In genomic region chr5:42636425-42636824, GRCh38 we compare ENCODE assay signal across 11 cellular contexts.
DNase-seq lines count a peak whose midpoint lies in the region; ATAC-seq and TF ChIP-seq lines count a peak whose summit lies in the region.
"Had no signal": no experiment of that assay in that cellular context is flagged by ENCODE, and none has a peak within 500 bp of the region (broad histone marks: within the 10 kb centered on the region; RNA-seq: fewer than 3 reads in every experiment).

No MANE protein-coding gene starts in this region.

- intact Hi-C loops in right lobe of liver (cut with DNase I) (no loop called here), tibial artery (cut with DNase I; ENCODE audit: low total_unique reads) (no loop called here)

- H3K27ac ChIP-seq in Karpas-422 (ENCODE audit: low read length) = no peak overlapping the region
- no peak overlapping the region for H3K27ac ChIP-seq in right lobe of liver
- no peak overlapping the region for H3K27ac ChIP-seq in tibial artery

- H3K4me3 ChIP-seq in GM06990 (replicated peaks; ENCODE audit: low read depth, low read length) (no peak overlapping the region), Karpas-422 (ENCODE audit: low read length) (no peak overlapping the region), astrocyte of the cerebellum (ENCODE audit: low read depth, low read length) (no peak overlapping the region), right lobe of liver (no peak overlapping the region), tibial artery (no peak overlapping the region)

- H3K4me2 ChIP-seq in Karpas-422 (ENCODE audit: low read depth, low read length, poor library complexity, severe bottlenecking) = no peak overlapping the region

- H3K4me1 ChIP-seq in Karpas-422 (ENCODE audit: low read length) (no peaks in the 10 kb centered on the region), right lobe of liver (peaks cover 0 to 19% (median 4%) of the 10 kb centered on the region in 4 donors), tibial artery (peaks cover 0 to 5% (median 0%) of the 10 kb centered on the region in 4 donors)

- TF ChIP-seq POLR2A in right lobe of liver (IDR thresholded peaks at IDR 0.05) = no peak

- in situ Hi-C loops in astrocyte of the cerebellum (cut with HindIII; ENCODE audit: low sequenced_read_pairs) = no loop called here

- no peaks in the 10 kb centered on the region for H4K20me1 ChIP-seq in Karpas-422 (ENCODE audit: insufficient read depth, low read depth, low read length)

- WGBS in right lobe of liver (ENCODE audit: insufficient coverage, low coverage, low lambda C conversion rate, missing lambda C conversion rate) = 58% methylated on average over 2 of the region's 2 CpGs

- no peak overlapping the region for H2AFZ ChIP-seq in Karpas-422 (ENCODE audit: low read length)

- no peaks in the 10 kb centered on the region for H3K79me2 ChIP-seq in Karpas-422 (ENCODE audit: low read length)

- TF ChIP-seq CTCF in GM06990 (IDR thresholded peaks at IDR 0.05; ENCODE audit: insufficient read depth, low read length, poor library complexity, severe bottlenecking) = peak; percentile 35
- peak; percentile 26 for TF ChIP-seq CTCF in astrocyte of the cerebellum (IDR thresholded peaks at IDR 0.05; ENCODE audit: low read depth, low read length, missing control alignments)
- peak; percentile 27 to 48 (median 33) for TF ChIP-seq CTCF in right lobe of liver (IDR thresholded peaks at IDR 0.05)
- no peak for TF ChIP-seq CTCF in tibial artery (IDR thresholded peaks at IDR 0.05)

- H3K27me3 ChIP-seq in GM06990 (replicated peaks; ENCODE audit: control insufficient read depth, insufficient read depth, low read length) (no peaks in the 10 kb centered on the region), Karpas-422 (ENCODE audit: low read length) (no peaks in the 10 kb centered on the region), right lobe of liver (no peaks in the 10 kb centered on the region), tibial artery (no peaks in the 10 kb centered on the region)

- H3K9me3 ChIP-seq in Karpas-422 (ENCODE audit: low read length) (no peaks in the 10 kb centered on the region), right lobe of liver (no peaks in the 10 kb centered on the region), tibial artery (no peaks in the 10 kb centered on the region)

- H3K9me2 ChIP-seq in Karpas-422 (replicated peaks; ENCODE audit: insufficient read depth, low read length) = no peaks in the 10 kb centered on the region

- DNase-seq in GM06990 (ENCODE audit: extremely low read depth, insufficient read length) = no peak
- DNase-seq in Karpas-422 = peak; percentile 67
- DNase-seq in astrocyte of the cerebellum (ENCODE audit: low read depth) = no peak
- DNase-seq in right lobe of liver = no peak
- DNase-seq in stimulated activated naive CD4-positive, alpha-beta T cell treated with Interleukin-2 at 50 U/mL for 16 hours (lab: John Stamatoyannopoulos, UW) = no peak
- DNase-seq in tibial artery = no peak
- DNase-seq: foreskin melanocyte; NCI-H1436; stimulated activated CD4-positive, alpha-beta T cell treated with anti-CD3 and anti-CD28 coated beads, Interleukin-12 subunit alpha, Interleukin-12 subunit beta, amount 100 ng/mL, for 4 hours; stimulated activated naive CD8-positive, alpha-beta T cell treated with anti-CD3 and anti-CD28 coated beads, Interleukin-15, Interleukin-2, amounts not matched to agents 100 U/mL and 50 U/mL, for 24 hours had no signal

- no peak overlapping the region for H3K9ac ChIP-seq in Karpas-422 (ENCODE audit: low read length)

- H3K36me3 ChIP-seq in GM06990 (ENCODE audit: control insufficient read depth, insufficient read depth, low read length) = no peaks in the 10 kb centered on the region
- H3K36me3 ChIP-seq in Karpas-422 (ENCODE audit: insufficient read depth, low read length) = no peaks in the 10 kb centered on the region
- H3K36me3 ChIP-seq in right lobe of liver = no peaks in the 10 kb centered on the region
- no peaks in the 10 kb centered on the region for H3K36me3 ChIP-seq in tibial artery

- ATAC-seq in right lobe of liver (peak; percentile 50 to 67 (median 61)), HG03460 (IDR thresholded peaks at IDR 0.05; ENCODE audit: unreplicated experiment) (no peak)
- ATAC-seq: stimulated activated naive CD8-positive, alpha-beta T cell treated with anti-CD3 and anti-CD28 coated beads, Interleukin-15, Interleukin-2, amounts not matched to agents 100 U/mL and 50 U/mL, for 24 hours had no signal

Comparison
In these comparisons a context has a peak if more than half of its experiments do, and no peak if none do; other contexts are left out.
1. CTCF ChIP-seq: peak in GM06990 (single experiment), astrocyte of the cerebellum (single experiment) and right lobe of liver (4 of 4); none in tibial artery (0 of 2).